In genomic region chr17:42387221-42387657, GRCh38 we compare ENCODE assay signal across 8 cellular contexts. TPM values are rescaled to one million over a fixed set of nuclear protein-coding genes. Genes with fewer than 3 reads are reported as not detected.
DNase-seq lines count a peak whose midpoint lies in the region; ATAC-seq lines count a peak whose summit lies in the region.

No MANE protein-coding gene starts in this region.

- DNase-seq in COLO829 (ENCODE audit: low spot score): peak; percentile 62
- peak; percentile 46 for DNase-seq in M059J (ENCODE audit: low read depth)
- DNase-seq in activated T-helper 2 cell treated with anti-CD3 and anti-CD28 coated beads, Interferon-gamma antibody, Interleukin-2, Interleukin-4, amounts not matched to agents 10 μg/mL and 5 μg/mL and 100 μg/mL, durations not matched to agents 14 hours and 24 hours and 36 hours (ENCODE audit: low spot score): no peak
- no peak for DNase-seq in right cardiac atrium

- H3K4me1 ChIP-seq in right cardiac atrium (ENCODE audit: control insufficient read depth, insufficient read depth, low read length) (peaks cover 3% of the 10 kb centered on the region), skeletal muscle tissue (ENCODE audit: control insufficient read depth in 3 of 3, insufficient read depth in 3 of 3, low read length in 3 of 3) (peaks cover 12 to 33% (median 23%) of the 10 kb centered on the region in 3 donors)

- peaks cover 37% of the 10 kb centered on the region for H3K4me1 Mint-ChIP-seq in activated T-helper 2 cell treated with anti-CD3 and anti-CD28 coated beads, Interferon-gamma antibody, Interleukin-2, Interleukin-4, amounts not matched to agents 10 μg/mL and 5 μg/mL and 100 μg/mL, durations not matched to agents 14 hours and 24 hours and 36 hours (ENCODE audit: low read depth)

- no peaks in the 10 kb centered on the region for H3K9me3 Mint-ChIP-seq in activated T-helper 2 cell treated with anti-CD3 and anti-CD28 coated beads, Interferon-gamma antibody, Interleukin-2, Interleukin-4, amounts not matched to agents 10 μg/mL and 5 μg/mL and 100 μg/mL, durations not matched to agents 14 hours and 24 hours and 36 hours

- peak overlapping the region; percentile 91 for H3K4me3 Mint-ChIP-seq in activated T-helper 2 cell treated with anti-CD3 and anti-CD28 coated beads, Interferon-gamma antibody, Interleukin-2, Interleukin-4, amounts not matched to agents 10 μg/mL and 5 μg/mL and 100 μg/mL, durations not matched to agents 14 hours and 24 hours and 36 hours (ENCODE audit: low read depth)

- ATAC-seq in right cardiac atrium: no peak
- ATAC-seq in GM18498 (IDR thresholded peaks at IDR 0.05; ENCODE audit: unreplicated experiment): no peak
- ATAC-seq in GM18867 (IDR thresholded peaks at IDR 0.05; ENCODE audit: unreplicated experiment): no peak
- no peak for ATAC-seq in GM21717 (IDR thresholded peaks at IDR 0.05; ENCODE audit: unreplicated experiment)

- H3K4me3 ChIP-seq in right cardiac atrium (ENCODE audit: low read length): peak overlapping the region; percentile 81
- peak overlapping the region; percentile 89 to 95 (median 91) for H3K4me3 ChIP-seq in skeletal muscle tissue (ENCODE audit: low read length in 3 of 3)

- peak overlapping the region; percentile 100 for H3K27ac Mint-ChIP-seq in activated T-helper 2 cell treated with anti-CD3 and anti-CD28 coated beads, Interferon-gamma antibody, Interleukin-2, Interleukin-4, amounts not matched to agents 10 μg/mL and 5 μg/mL and 100 μg/mL, durations not matched to agents 14 hours and 24 hours and 36 hours

- H3K27me3 Mint-ChIP-seq in activated T-helper 2 cell treated with anti-CD3 and anti-CD28 coated beads, Interferon-gamma antibody, Interleukin-2, Interleukin-4, amounts not matched to agents 10 μg/mL and 5 μg/mL and 100 μg/mL, durations not matched to agents 14 hours and 24 hours and 36 hours (ENCODE audit: low read depth): no peaks in the 10 kb centered on the region

- WGBS in right cardiac atrium: 0% methylated on average over 7 of the region's 7 CpGs

- H3K9ac ChIP-seq in skeletal muscle tissue (ENCODE audit: low read depth in 1 of 3, low read length in 3 of 3): peak overlapping the region; percentile 93 to 99 (median 94)

- peak overlapping the region; percentile 96 for H3K27ac ChIP-seq in right cardiac atrium (ENCODE audit: low read length)
- H3K27ac ChIP-seq in skeletal muscle tissue (ENCODE audit: low read depth, low read length): peak overlapping the region; percentile 99

- H3K9me3 ChIP-seq in right cardiac atrium (ENCODE audit: control insufficient read depth, low read length) (no peaks in the 10 kb centered on the region), skeletal muscle tissue (ENCODE audit: control insufficient read depth in 3 of 3, low read length in 3 of 3) (no peaks in the 10 kb centered on the region)

- H3K36me3 ChIP-seq in skeletal muscle tissue (ENCODE audit: control insufficient read depth in 3 of 3, insufficient read depth in 3 of 3, low read length in 3 of 3): peaks cover 0 to 3% (median 0%) of the 10 kb centered on the region in 3 donors

- peaks cover 42% of the 10 kb centered on the region for H3K36me3 Mint-ChIP-seq in activated T-helper 2 cell treated with anti-CD3 and anti-CD28 coated beads, Interferon-gamma antibody, Interleukin-2, Interleukin-4, amounts not matched to agents 10 μg/mL and 5 μg/mL and 100 μg/mL, durations not matched to agents 14 hours and 24 hours and 36 hours (ENCODE audit: low read depth)

- no peaks in the 10 kb centered on the region for H3K27me3 ChIP-seq in right cardiac atrium (ENCODE audit: control insufficient read depth, insufficient read depth)
- H3K27me3 ChIP-seq in skeletal muscle tissue (ENCODE audit: control insufficient read depth in 3 of 3, insufficient read depth in 3 of 3, low read length in 3 of 3): no peaks in the 10 kb centered on the region

- intact Hi-C loops in activated T-helper 2 cell treated with anti-CD3 and anti-CD28 coated beads, Interferon-gamma antibody, Interleukin-2, Interleukin-4, amounts not matched to agents 10 μg/mL and 5 μg/mL and 100 μg/mL, durations not matched to agents 14 hours and 24 hours and 36 hours (cut with micrococcal nuclease): loop anchor here (5.0 kb wide), 1 partner anchor 65 kb away; no protein-coding TSS in a partner anchor
- intact Hi-C loops in right cardiac atrium (cut with DNase I): loop anchor here in 1 of 4 donors (5.0 kb wide), 1 partner anchor 40 kb away; no protein-coding TSS in a partner anchor

RNA-seq across cellular contexts. Expression of gene STAT3, which starts 1.0 kb away (rescaled TPM):
- total RNA-seq in M059J (2014; rRNA removed; shearing (Covaris generic)): 69.3 and 112 TPM in 2 replicates
- 250 and 262 TPM in 2 replicates for total RNA-seq in activated T-helper 2 cell treated with anti-CD3 and anti-CD28 coated beads, Interferon-gamma antibody, Interleukin-2, Interleukin-4, amounts not matched to agents 10 μg/mL and 5 μg/mL and 100 μg/mL, durations not matched to agents 14 hours and 24 hours and 36 hours
- 100 to 1,000 TPM; 100 to 192 (median 105) TPM for total RNA-seq in right cardiac atrium
- 46.9 TPM for polyA plus RNA-seq in right cardiac atrium
- total RNA-seq in skeletal muscle tissue: 44.9 TPM

RNA-seq across cellular contexts. Expression of gene CAVIN1, which starts 35.8 kb away (rescaled TPM):
- 233 and 412 TPM in 2 replicates for total RNA-seq in M059J (2014; rRNA removed; shearing (Covaris generic))
- 3.5 and 3.8 TPM in 2 replicates for total RNA-seq in activated T-helper 2 cell treated with anti-CD3 and anti-CD28 coated beads, Interferon-gamma antibody, Interleukin-2, Interleukin-4, amounts not matched to agents 10 μg/mL and 5 μg/mL and 100 μg/mL, durations not matched to agents 14 hours and 24 hours and 36 hours
- 100 to 1,000 TPM; 173 to 256 (median 203) TPM for total RNA-seq in right cardiac atrium
- 153 TPM for polyA plus RNA-seq in right cardiac atrium
- 238 TPM for total RNA-seq in skeletal muscle tissue

Comparison
In these comparisons a context has a peak if more than half of its experiments do, and no peak if none do; other contexts are left out.
1. DNase-seq: peak in COLO829 (single experiment) and M059J (single experiment); none in activated T-helper 2 cell treated with anti-CD3 and anti-CD28 coated beads, Interferon-gamma antibody, Interleukin-2, Interleukin-4, amounts not matched to agents 10 μg/mL and 5 μg/mL and 100 μg/mL, durations not matched to agents 14 hours and 24 hours and 36 hours (single experiment) and right cardiac atrium (0 of 3).
2. RNA of gene CAVIN1, which starts 35.8 kb away (total RNA-seq): 233 to 412 TPM in M059J, 238 TPM in skeletal muscle tissue (single experiment) and 173 to 256 TPM in right cardiac atrium; 3.5 to 3.8 TPM in activated T-helper 2 cell treated with anti-CD3 and anti-CD28 coated beads, Interferon-gamma antibody, Interleukin-2, Interleukin-4, amounts not matched to agents 10 μg/mL and 5 μg/mL and 100 μg/mL, durations not matched to agents 14 hours and 24 hours and 36 hours; every median in the first group is over 10 times any median in the second.